In genomic region chr19:38661166-38661565, GRCh38 we compare ENCODE assay signal across 12 cellular contexts. TPM values are rescaled to one million over a fixed set of nuclear protein-coding genes. Genes with fewer than 3 reads are reported as not detected.
DNase-seq lines count a peak whose midpoint lies in the region; ATAC-seq and TF ChIP-seq lines count a peak whose summit lies in the region.
"Had no signal": no experiment of that assay in that cellular context is flagged by ENCODE, and none has a peak within 500 bp of the region (broad histone marks: within the 10 kb centered on the region; RNA-seq: fewer than 3 reads in every experiment).

No MANE protein-coding gene starts in this region.

- intact Hi-C loops in heart left ventricle (cut with DNase I), result no loop called here
- intact Hi-C loops in left cardiac atrium (cut with DNase I), result loop anchor here in 1 of 2 donors (2.0 kb wide), 1 partner anchor 48 kb away; no protein-coding TSS in a partner anchor
- intact Hi-C loops in esophagus muscularis mucosa (cut with DNase I), result no loop called here
- intact Hi-C loops in uterus (cut with DNase I; ENCODE audit: low total_unique reads), result no loop called here

- no peak overlapping the region for H3K14ac ChIP-seq in neuronal stem cell (ENCODE audit: low read length)

- peak overlapping the region; percentile 71 to 99 (median 96) for H3K27ac ChIP-seq in heart left ventricle
- peak overlapping the region; percentile 92 to 99 (median 98) for H3K27ac ChIP-seq in esophagus muscularis mucosa (replicated peaks in 1 of 4)
- H3K27ac ChIP-seq in neuronal stem cell (replicated peaks; ENCODE audit: low read length), result no peak overlapping the region
- peak overlapping the region; percentile 98 for H3K27ac ChIP-seq in uterus

- DNase-seq in heart left ventricle, result no peak
- no peak for DNase-seq in left cardiac atrium
- DNase-seq in esophagus muscularis mucosa (ENCODE audit: extremely low spot score), result no peak
- no peak for DNase-seq in neuronal stem cell (ENCODE audit: low spot score)
- DNase-seq in uterus, result no peak
- no peak for DNase-seq in NOMO-1 treated with dmso at 0.1 percent for 144 hours (lab: John Stamatoyannopoulos, UW; ENCODE audit: unreplicated experiment)
- no peak for DNase-seq in EL
- DNase-seq: activated CD8-positive, alpha-beta memory T cell treated with anti-CD3 and anti-CD28 coated beads for 24 hours; naive thymus-derived CD8-positive, alpha-beta T cell; NCI-H510A had no signal

- no peak overlapping the region for H2AFZ ChIP-seq in neuronal stem cell (ENCODE audit: low read length)

- H2BK15ac ChIP-seq in neuronal stem cell (ENCODE audit: low read length), result no peak overlapping the region

- H3K9me3 ChIP-seq in heart left ventricle (no peaks in the 10 kb centered on the region), esophagus muscularis mucosa (no peaks in the 10 kb centered on the region), neuronal stem cell (replicated peaks in 1 of 2; ENCODE audit: control insufficient read depth in 2 of 2, insufficient read depth in 1 of 2, low read depth in 1 of 2, low read length in 2 of 2) (no peaks in the 10 kb centered on the region), uterus (no peaks in the 10 kb centered on the region)

- H3K36me3 ChIP-seq in heart left ventricle, result peaks cover 0 to 21% (median 5%) of the 10 kb centered on the region in 9 donors
- H3K36me3 ChIP-seq in esophagus muscularis mucosa, result peaks cover 0 to 14% (median 2%) of the 10 kb centered on the region in 4 donors
- H3K36me3 ChIP-seq in neuronal stem cell (replicated peaks in 1 of 2; ENCODE audit: control insufficient read depth in 2 of 2, insufficient read depth in 2 of 2, low read length in 2 of 2), result peaks cover 5 to 45% of the 10 kb centered on the region in 2 donors
- H3K36me3 ChIP-seq in uterus, result no peaks in the 10 kb centered on the region

- no peak overlapping the region for H3K23ac ChIP-seq in neuronal stem cell (ENCODE audit: low read depth, low read length, poor library complexity)

- ATAC-seq in heart left ventricle (no peak), left cardiac atrium (no peak), HG03520 (IDR thresholded peaks at IDR 0.05; ENCODE audit: unreplicated experiment) (no peak)
- ATAC-seq: naive thymus-derived CD8-positive, alpha-beta T cell had no signal

- no peak overlapping the region for H4K91ac ChIP-seq in neuronal stem cell (ENCODE audit: low read depth, low read length, poor library complexity)

- no peak overlapping the region for H3K4me3 ChIP-seq in heart left ventricle
- no peak overlapping the region for H3K4me3 ChIP-seq in esophagus muscularis mucosa
- H3K4me3 ChIP-seq in neuronal stem cell (ENCODE audit: low read length in 2 of 2), result no peak overlapping the region
- H3K4me3 ChIP-seq in uterus, result no peak overlapping the region

- H2BK12ac ChIP-seq in neuronal stem cell (ENCODE audit: low read length), result no peak overlapping the region

- H3K4ac ChIP-seq in neuronal stem cell (ENCODE audit: low read length), result no peak overlapping the region

- TF ChIP-seq POLR2A in heart left ventricle (IDR thresholded peaks at IDR 0.05) (no peak), esophagus muscularis mucosa (IDR thresholded peaks at IDR 0.05; ENCODE audit: low read depth) (no peak), uterus (IDR thresholded peaks at IDR 0.05) (no peak)

- H2BK120ac ChIP-seq in neuronal stem cell (ENCODE audit: low read depth, low read length), result no peak overlapping the region

- no peak overlapping the region for H3K4me2 ChIP-seq in neuronal stem cell (ENCODE audit: insufficient read depth, low read length, poor library complexity, severe bottlenecking)

- TF ChIP-seq EP300 in esophagus muscularis mucosa (IDR thresholded peaks at IDR 0.05), result no peak

- no peak overlapping the region for H2BK5ac ChIP-seq in neuronal stem cell (ENCODE audit: low read length)

- WGBS in heart left ventricle, 4 donors, result 40 to 53% (median 42%) methylated on average over 5 to 6 of the region's 6 CpGs
- 55% methylated on average over 6 of the region's 6 CpGs for WGBS in esophagus muscularis mucosa
- no CpG with 5 or more reads among the region's 6 CpGs for WGBS in neuronal stem cell (ENCODE audit: extremely low coverage in 2 of 2, insufficient read length in 2 of 2, insufficient replicate concordance in 1 of 2), 2 donors

- no peak overlapping the region for H4K8ac ChIP-seq in neuronal stem cell (ENCODE audit: low read depth, low read length)

- H3K9ac ChIP-seq in neuronal stem cell (ENCODE audit: low read depth, low read length, poor library complexity), result peak overlapping the region; percentile 21

- H3K27me3 ChIP-seq in heart left ventricle, result no peaks in the 10 kb centered on the region
- H3K27me3 ChIP-seq in esophagus muscularis mucosa, result no peaks in the 10 kb centered on the region
- no peaks in the 10 kb centered on the region for H3K27me3 ChIP-seq in neuronal stem cell (ENCODE audit: control insufficient read depth in 3 of 3, insufficient read depth in 3 of 3, low read depth in 1 of 3, low read length in 3 of 3)
- no peaks in the 10 kb centered on the region for H3K27me3 ChIP-seq in uterus

- no peak overlapping the region for H2AK5ac ChIP-seq in neuronal stem cell (ENCODE audit: low read depth, low read length)

- no peak overlapping the region for H3K18ac ChIP-seq in neuronal stem cell (ENCODE audit: low read length)

- H3K4me1 ChIP-seq in heart left ventricle (peaks cover 64 to 100% (median 99%) of the 10 kb centered on the region in 12 donors), esophagus muscularis mucosa (peaks cover 98 to 100% (median 99%) of the 10 kb centered on the region in 4 donors), neuronal stem cell (ENCODE audit: control insufficient read depth in 2 of 2, insufficient read depth in 1 of 2, low read depth in 1 of 2, low read length in 2 of 2) (peaks cover 27 to 58% of the 10 kb centered on the region in 2 donors), uterus (peaks cover 41 to 76% of the 10 kb centered on the region in 2 donors)

- peaks cover 4% of the 10 kb centered on the region for H3K79me1 ChIP-seq in neuronal stem cell (ENCODE audit: low read depth, low read length)

- TF ChIP-seq CTCF in heart left ventricle (IDR thresholded peaks at IDR 0.05) (no peak), esophagus muscularis mucosa (IDR thresholded peaks at IDR 0.05) (no peak), uterus (IDR thresholded peaks at IDR 0.05) (no peak)

RNA-seq across cellular contexts. Expression of gene ACTN4, which starts 13.7 kb away (rescaled TPM):
- total RNA-seq in heart left ventricle (100 to 1,000 TPM; 124 to 307 (median 154) TPM), left cardiac atrium (100 to 1,000 TPM; 160 to 333 TPM), esophagus muscularis mucosa (100 to 1,000 TPM; 416 to 816 (median 598) TPM), uterus (100 to 1,000 TPM; 259 to 844 (median 429) TPM)
- polyA plus RNA-seq in heart left ventricle, result 100 to 1,000 TPM; 100 to 107 TPM
- polyA plus RNA-seq in neuronal stem cell (2013, experiment 1 of 2), result 205 TPM
- polyA plus RNA-seq in neuronal stem cell (2013, experiment 2 of 2), result 200 TPM

RNA-seq across cellular contexts. Expression of gene EIF3K, which starts 42.2 kb away (rescaled TPM):
- 1,000 to 10,000 TPM in 1 of 9 donors, 100 to 1,000 TPM in 8; 447 to 1,239 (median 596) TPM for total RNA-seq in heart left ventricle
- polyA plus RNA-seq in heart left ventricle, result 100 to 1,000 TPM; 761 to 801 TPM
- 100 to 1,000 TPM; 515 to 563 TPM for total RNA-seq in left cardiac atrium
- total RNA-seq in esophagus muscularis mucosa, result 100 to 1,000 TPM; 333 to 570 (median 446) TPM
- polyA plus RNA-seq in neuronal stem cell (2013, experiment 1 of 2), result 218 TPM
- 210 TPM for polyA plus RNA-seq in neuronal stem cell (2013, experiment 2 of 2)
- total RNA-seq in uterus, result 100 to 1,000 TPM; 211 to 441 (median 246) TPM

RNA-seq across cellular contexts. Expression of gene MAP4K1, which starts 43.4 kb away (rescaled TPM):
- 1 to 10 TPM; 1.2 to 9.9 (median 2.7) TPM for total RNA-seq in heart left ventricle
- polyA plus RNA-seq in heart left ventricle, result 1 to 10 TPM in 1 of 2 donors, under 1 TPM in 1; 0.69 to 2.7 TPM
- total RNA-seq in left cardiac atrium, result 1 to 10 TPM; 3.1 TPM
- total RNA-seq in esophagus muscularis mucosa, result 1 to 10 TPM; 1.2 to 4.5 (median 3.1) TPM
- 3.0 TPM for polyA plus RNA-seq in neuronal stem cell (2013, experiment 1 of 2)
- 3.5 TPM for polyA plus RNA-seq in neuronal stem cell (2013, experiment 2 of 2)
- 1 to 10 TPM in 2 of 4 donors, under 1 TPM in 1, not detected in 1; 0.55 to 4.5 (median 3.6) TPM for total RNA-seq in uterus
- total RNA-seq: glomerular endothelial cell had no signal
